ENCODE assay signal across 12 cellular contexts in genomic region chr7:120993575-120994191, GRCh38. TPM values are rescaled to one million over a fixed set of nuclear protein-coding genes. Genes with fewer than 3 reads are reported as not detected.
DNase-seq lines count a peak whose midpoint lies in the region; ATAC-seq and TF ChIP-seq lines count a peak whose summit lies in the region.
"Had no signal": no experiment of that assay in that cellular context is flagged by ENCODE, and none has a peak within 500 bp of the region (broad histone marks: within the 10 kb centered on the region; RNA-seq: fewer than 3 reads in every experiment).

No MANE protein-coding gene starts in this region.

- H2BK15ac ChIP-seq in neuronal stem cell (ENCODE audit: low read length) = no peak overlapping the region

- H3K27me3 ChIP-seq in subcutaneous abdominal adipose tissue (ENCODE audit: control insufficient read depth in 5 of 5, insufficient read depth in 4 of 5, low read length in 5 of 5) = no peaks in the 10 kb centered on the region
- H3K27me3 ChIP-seq in neuronal stem cell (ENCODE audit: control insufficient read depth in 3 of 3, insufficient read depth in 3 of 3, low read depth in 1 of 3, low read length in 3 of 3) = peaks cover 0 to 11% (median 4%) of the 10 kb centered on the region in 3 experiments
- no peaks in the 10 kb centered on the region for H3K27me3 ChIP-seq in upper lobe of right lung
- H3K27me3 ChIP-seq: brain microvascular endothelial cell had no signal

- no peak for ATAC-seq in WTC11
- ATAC-seq in upper lobe of right lung = no peak
- ATAC-seq in HG02798 (IDR thresholded peaks at IDR 0.05; ENCODE audit: poor library complexity, unreplicated experiment) = no peak

- intact Hi-C loops in upper lobe of right lung (cut with DNase I) = no loop called here

- H3K4me1 Mint-ChIP-seq in WTC11 = peaks cover 11% of the 10 kb centered on the region

- H3K14ac ChIP-seq in neuronal stem cell (ENCODE audit: low read length) = no peak overlapping the region

- no peak overlapping the region for H2AFZ ChIP-seq in neuronal stem cell (ENCODE audit: low read length)

- H3K27me3 Mint-ChIP-seq in WTC11 (ENCODE audit: low read depth) = peaks cover 14% of the 10 kb centered on the region

- H3K27ac ChIP-seq in subcutaneous abdominal adipose tissue (ENCODE audit: low read depth, low read length) (peak overlapping the region; percentile 60), neuronal stem cell (replicated peaks; ENCODE audit: low read length) (no peak overlapping the region), upper lobe of right lung (no peak overlapping the region)
- H3K27ac ChIP-seq: brain microvascular endothelial cell had no signal

- CTCF ChIA-PET in WTC11 (lab: Charles Lee) = no interaction called here

- H3K4me3 Mint-ChIP-seq in WTC11 = no peak overlapping the region
- H3K4me3 Mint-ChIP-seq: CD4-positive, alpha-beta T cell; immature natural killer cell had no signal

- H3K4ac ChIP-seq in neuronal stem cell (ENCODE audit: low read length) = no peak overlapping the region

- no peak overlapping the region for H3K4me2 ChIP-seq in neuronal stem cell (ENCODE audit: insufficient read depth, low read length, poor library complexity, severe bottlenecking)

- H3K36me3 Mint-ChIP-seq in WTC11 = no peaks in the 10 kb centered on the region
- H3K36me3 Mint-ChIP-seq: immature natural killer cell had no signal

- H2BK5ac ChIP-seq in neuronal stem cell (ENCODE audit: low read length) = no peak overlapping the region

- peak; percentile 72 for DNase-seq in HCEC 1CT
- no peak for DNase-seq in WTC11 (ENCODE audit: low spot score)
- DNase-seq in glomerular visceral epithelial cell (ENCODE audit: extremely low spot score) = peak; percentile 28
- no peak for DNase-seq in activated gamma-delta T cell treated with Interleukin-2 at 50 U/mL for 16 hours
- DNase-seq in neuronal stem cell (ENCODE audit: low spot score) = no peak
- DNase-seq in upper lobe of right lung = no peak
- DNase-seq: brain microvascular endothelial cell; CD4-positive, alpha-beta T cell; immature natural killer cell; NCI-H2171 treated with DMSO at 0.1 percent for 48 hours had no signal

- H3K9me3 Mint-ChIP-seq in WTC11 = no peaks in the 10 kb centered on the region
- H3K9me3 Mint-ChIP-seq: CD4-positive, alpha-beta T cell; immature natural killer cell had no signal

- H3K4me3 ChIP-seq in subcutaneous abdominal adipose tissue (ENCODE audit: low read depth in 1 of 5, low read length in 5 of 5) (peak overlapping the region in 1 of 5 donors; percentile 57), neuronal stem cell (ENCODE audit: low read length in 2 of 2) (no peak overlapping the region), upper lobe of right lung (no peak overlapping the region)

- POLR2A ChIA-PET in WTC11 (lab: Charles Lee) = no interaction called here

- H3K4me1 ChIP-seq in subcutaneous abdominal adipose tissue (ENCODE audit: control insufficient read depth in 5 of 5, insufficient read depth in 5 of 5, low read length in 5 of 5) (peaks cover 6 to 69% (median 63%) of the 10 kb centered on the region in 5 donors), neuronal stem cell (ENCODE audit: control insufficient read depth in 2 of 2, insufficient read depth in 1 of 2, low read depth in 1 of 2, low read length in 2 of 2) (no peaks in the 10 kb centered on the region), upper lobe of right lung (peaks cover 22% of the 10 kb centered on the region)

- no peak overlapping the region for H2BK120ac ChIP-seq in neuronal stem cell (ENCODE audit: low read depth, low read length)

- peaks cover 0 to 5% (median 0%) of the 10 kb centered on the region in 5 donors for H3K36me3 ChIP-seq in subcutaneous abdominal adipose tissue (ENCODE audit: control insufficient read depth in 5 of 5, insufficient read depth in 5 of 5, low read length in 5 of 5)
- no peaks in the 10 kb centered on the region for H3K36me3 ChIP-seq in neuronal stem cell (replicated peaks in 1 of 2; ENCODE audit: control insufficient read depth in 2 of 2, insufficient read depth in 2 of 2, low read length in 2 of 2)
- no peaks in the 10 kb centered on the region for H3K36me3 ChIP-seq in upper lobe of right lung
- H3K36me3 ChIP-seq: brain microvascular endothelial cell had no signal

- no peak overlapping the region for H2AK5ac ChIP-seq in neuronal stem cell (ENCODE audit: low read depth, low read length)

- H3K79me1 ChIP-seq in neuronal stem cell (ENCODE audit: low read depth, low read length) = no peaks in the 10 kb centered on the region

- H2BK12ac ChIP-seq in neuronal stem cell (ENCODE audit: low read length) = no peak overlapping the region

- peak overlapping the region; percentile 69; the same call in 1 of the 2 replicates for H3K27ac Mint-ChIP-seq in WTC11
- H3K27ac Mint-ChIP-seq: CD4-positive, alpha-beta T cell; immature natural killer cell had no signal

- H4K91ac ChIP-seq in neuronal stem cell (ENCODE audit: low read depth, low read length, poor library complexity) = no peak overlapping the region

- WGBS in neuronal stem cell (ENCODE audit: extremely low coverage in 2 of 2, insufficient read length in 2 of 2, insufficient replicate concordance in 1 of 2), 2 donors = no CpG with 5 or more reads among the region's 5 CpGs

- H3K9ac ChIP-seq in subcutaneous abdominal adipose tissue (ENCODE audit: low read length in 5 of 5) (no peak overlapping the region), neuronal stem cell (ENCODE audit: low read depth, low read length, poor library complexity) (no peak overlapping the region)

- no peak for TF ChIP-seq CTCF in WTC11 (IDR thresholded peaks at IDR 0.05)
- TF ChIP-seq CTCF in upper lobe of right lung (IDR thresholded peaks at IDR 0.05) = no peak

- H3K9me3 ChIP-seq in subcutaneous abdominal adipose tissue (ENCODE audit: control insufficient read depth in 5 of 5, low read length in 5 of 5) = no peaks in the 10 kb centered on the region
- H3K9me3 ChIP-seq in neuronal stem cell (replicated peaks in 1 of 2; ENCODE audit: control insufficient read depth in 2 of 2, insufficient read depth in 1 of 2, low read depth in 1 of 2, low read length in 2 of 2) = no peaks in the 10 kb centered on the region
- no peaks in the 10 kb centered on the region for H3K9me3 ChIP-seq in upper lobe of right lung

- no peak overlapping the region for H3K18ac ChIP-seq in neuronal stem cell (ENCODE audit: low read length)

- H4K8ac ChIP-seq in neuronal stem cell (ENCODE audit: low read depth, low read length) = no peak overlapping the region

- no peak overlapping the region for H3K23ac ChIP-seq in neuronal stem cell (ENCODE audit: low read depth, low read length, poor library complexity)

TF ChIP-seq in WTC11, 78 proteins besides CTCF, POLR2A, EP300 and RAD21:
- TF ChIP-seq MXD4 (CRISPR knock-in tag; IDR thresholded peaks at IDR 0.05; ENCODE audit: borderline replicate concordance) (no peak), CBFB (CRISPR knock-in tag; IDR thresholded peaks at IDR 0.05; ENCODE audit: low read depth) (no peak), ELF4 (CRISPR knock-in tag; IDR thresholded peaks at IDR 0.05; ENCODE audit: low read depth) (no peak), MAX (CRISPR knock-in tag; IDR thresholded peaks at IDR 0.05) (no peak), PRRX2 (CRISPR knock-in tag; IDR thresholded peaks at IDR 0.05) (no peak), TEAD1 (CRISPR knock-in tag; IDR thresholded peaks at IDR 0.05) (no peak), HMGA2 (CRISPR knock-in tag; IDR thresholded peaks at IDR 0.05) (no peak), TCF7 (CRISPR knock-in tag; IDR thresholded peaks at IDR 0.05; ENCODE audit: low read depth) (no peak), TEAD4 (CRISPR knock-in tag; IDR thresholded peaks at IDR 0.05) (no peak), ZNF512 (CRISPR knock-in tag; IDR thresholded peaks at IDR 0.05; ENCODE audit: borderline replicate concordance) (no peak), GABPB1 (CRISPR knock-in tag; IDR thresholded peaks at IDR 0.05) (no peak), RORB (CRISPR knock-in tag; IDR thresholded peaks at IDR 0.05) (no peak), ZNF416 (CRISPR knock-in tag; IDR thresholded peaks at IDR 0.05) (no peak), GTF2I (CRISPR knock-in tag; conservative IDR thresholded peaks at IDR 0.05) (no peak)
TF ChIP-seq in WTC11: peak in this region for 0.

RNA-seq across cellular contexts. Expression of gene CPED1, which starts 5.2 kb away (rescaled TPM):
- 0.30 to 0.98 TPM (median 0.44 TPM) in 3 replicates for total RNA-seq in WTC11 (2021)
- 0.01 TPM for polyA plus RNA-seq in neuronal stem cell (2013, experiment 1 of 2)
- not detected for polyA plus RNA-seq in neuronal stem cell (2013, experiment 2 of 2)
- total RNA-seq in upper lobe of right lung = 39.2 TPM

RNA-seq across cellular contexts. Expression of gene ING3, which starts 43.1 kb away (rescaled TPM):
- total RNA-seq in WTC11 (2021) (12.6 to 14.8 TPM (median 14.2 TPM) in 3 replicates), upper lobe of right lung (17.9 TPM)
- polyA plus RNA-seq in neuronal stem cell (2013, experiment 1 of 2) = 20.1 TPM
- polyA plus RNA-seq in neuronal stem cell (2013, experiment 2 of 2) = 21.1 TPM

Comparison
In these comparisons a context has a peak if more than half of its experiments do, and no peak if none do; other contexts are left out.
1. DNase-seq: peak in HCEC 1CT (single experiment) and glomerular visceral epithelial cell (single experiment); none in WTC11 (single experiment), activated gamma-delta T cell treated with Interleukin-2 at 50 U/mL for 16 hours (single experiment), neuronal stem cell (single experiment) and upper lobe of right lung (single experiment).
2. RNA of gene CPED1, which starts 5.2 kb away (total RNA-seq): 39.2 TPM in upper lobe of right lung (single experiment); 0.30 to 0.98 TPM in WTC11; every median in the first group is over 10 times any median in the second.